In genomic region chr6:112626468-112627082, GRCh38 we compare ENCODE assay signal across 15 cellular contexts.
DNase-seq lines count a peak whose midpoint lies in the region; ATAC-seq and TF ChIP-seq lines count a peak whose summit lies in the region.
"Had no signal": no experiment of that assay in that cellular context is flagged by ENCODE, and none has a peak within 500 bp of the region (broad histone marks: within the 10 kb centered on the region; RNA-seq: fewer than 3 reads in every experiment).

No MANE protein-coding gene starts in this region.

- ATAC-seq in GM21717 (IDR thresholded peaks at IDR 0.05; ENCODE audit: unreplicated experiment) (peak; percentile 90), GM21528 (IDR thresholded peaks at IDR 0.05; ENCODE audit: low FRiP score, unreplicated experiment) (no peak), aorta (ENCODE audit: low FRiP score) (no peak), HG03280 (IDR thresholded peaks at IDR 0.05; ENCODE audit: unreplicated experiment) (no peak)

- WGBS in aorta, 2 donors = 91 to 92% methylated on average over 6 of the region's 6 CpGs

- no peaks in the 10 kb centered on the region for H3K4me1 ChIP-seq in aorta (ENCODE audit: control insufficient read depth in 1 of 2, insufficient read depth in 2 of 2, low read length in 2 of 2)

- intact Hi-C loops in aorta (cut with DNase I) = no loop called here

- no peak for TF ChIP-seq CTCF in fibroblast of villous mesenchyme (IDR thresholded peaks at IDR 0.05; ENCODE audit: insufficient read depth, low read depth, low read length)

- H3K4me3 ChIP-seq in MG63 = no peak overlapping the region
- H3K4me3 ChIP-seq in fibroblast of villous mesenchyme (ENCODE audit: low read depth, low read length) = no peak overlapping the region
- H3K4me3 ChIP-seq in aorta (ENCODE audit: low read length in 2 of 2) = no peak overlapping the region
- H3K4me3 ChIP-seq: skin epidermis had no signal

- H3K27ac ChIP-seq in aorta (ENCODE audit: low read depth in 1 of 2, low read length in 2 of 2) = no peak overlapping the region
- H3K27ac ChIP-seq: skin epidermis had no signal

- H3K27me3 ChIP-seq in MG63 (no peaks in the 10 kb centered on the region), aorta (ENCODE audit: control insufficient read depth in 1 of 2, insufficient read depth in 2 of 2, low read length in 1 of 2) (no peaks in the 10 kb centered on the region)

- DNase-seq in CMK (ENCODE audit: low read depth) (peak; percentile 35), MG63 (peak; percentile 8), fibroblast of villous mesenchyme (ENCODE audit: low read depth) (peak; percentile 50), aorta (no peak), NCI-H128 (lab: John Stamatoyannopoulos, UW; ENCODE audit: unreplicated experiment) (no peak)
- DNase-seq: dermis blood vessel endothelial cell, DMS79 treated with DMSO at 0.1 percent for 48 hours, H9, kidney, NCI-H1092, SHP77 had no signal

- H3K9me3 ChIP-seq in MG63 (no peaks in the 10 kb centered on the region), aorta (ENCODE audit: control insufficient read depth, low read length) (no peaks in the 10 kb centered on the region)

- H3K36me3 ChIP-seq in MG63 (no peaks in the 10 kb centered on the region), aorta (ENCODE audit: control insufficient read depth in 1 of 2, insufficient read depth in 2 of 2, low read length in 1 of 2) (no peaks in the 10 kb centered on the region)

Comparison
In these comparisons a context has a peak if more than half of its experiments do, and no peak if none do; other contexts are left out.
1. DNase-seq: peak in CMK (single experiment), MG63 (single experiment) and fibroblast of villous mesenchyme (single experiment); none in aorta (0 of 2) and NCI-H128 (single experiment).